ENCODE assay signal across 1 cellular context in genomic region chr17:43360739-43361498, GRCh38.
TF ChIP-seq lines count a peak whose summit lies in the region.

No MANE protein-coding gene starts in this region.

TF ChIP-seq in HepG2, 621 proteins besides CTCF, POLR2A, EP300 and RAD21 (continued from another document and continues in another):
- TF ChIP-seq, protein P1, sequence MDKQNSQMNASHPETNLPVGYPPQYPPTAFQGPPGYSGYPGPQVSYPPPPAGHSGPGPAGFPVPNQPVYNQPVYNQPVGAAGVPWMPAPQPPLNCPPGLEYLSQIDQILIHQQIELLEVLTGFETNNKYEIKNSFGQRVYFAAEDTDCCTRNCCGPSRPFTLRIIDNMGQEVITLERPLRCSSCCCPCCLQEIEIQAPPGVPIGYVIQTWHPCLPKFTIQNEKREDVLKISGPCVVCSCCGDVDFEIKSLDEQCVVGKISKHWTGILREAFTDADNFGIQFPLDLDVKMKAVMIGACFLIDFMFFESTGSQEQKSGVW (CRISPR knock-in tag; IDR thresholded peaks at IDR 0.05; ENCODE audit: borderline replicate concordance): no peak
- peak; percentile 81; the same call in 1 of the 2 replicates for TF ChIP-seq ZNF619 (CRISPR knock-in tag; IDR thresholded peaks at IDR 0.05)
- peak; percentile 72 for TF ChIP-seq FOXP4 (CRISPR knock-in tag; IDR thresholded peaks at IDR 0.05)
- 0 out of 2 replicates have a peak, but pooled peaks have one; percentile 46 for TF ChIP-seq SNRNP70 (IDR thresholded peaks at IDR 0.05; ENCODE audit: low read depth, low read length)
- TF ChIP-seq ZFP36 (IDR thresholded peaks at IDR 0.05; ENCODE audit: borderline replicate concordance, low read depth, low read length, partially characterized antibody): no peak
- peak; percentile 22; the same call in 1 of the 2 replicates for TF ChIP-seq HNF1B (CRISPR knock-in tag; IDR thresholded peaks at IDR 0.05)
- peak; percentile 65; the same call in 1 of the 2 replicates for TF ChIP-seq HMG20A (CRISPR knock-in tag; IDR thresholded peaks at IDR 0.05; ENCODE audit: borderline replicate concordance)
- TF ChIP-seq CBFB (CRISPR knock-in tag; IDR thresholded peaks at IDR 0.05): peak; percentile 80
- TF ChIP-seq NFAT5 (CRISPR knock-in tag; IDR thresholded peaks at IDR 0.05): peak; percentile 60; the same call in 1 of the 2 replicates
- TF ChIP-seq, protein P2, sequence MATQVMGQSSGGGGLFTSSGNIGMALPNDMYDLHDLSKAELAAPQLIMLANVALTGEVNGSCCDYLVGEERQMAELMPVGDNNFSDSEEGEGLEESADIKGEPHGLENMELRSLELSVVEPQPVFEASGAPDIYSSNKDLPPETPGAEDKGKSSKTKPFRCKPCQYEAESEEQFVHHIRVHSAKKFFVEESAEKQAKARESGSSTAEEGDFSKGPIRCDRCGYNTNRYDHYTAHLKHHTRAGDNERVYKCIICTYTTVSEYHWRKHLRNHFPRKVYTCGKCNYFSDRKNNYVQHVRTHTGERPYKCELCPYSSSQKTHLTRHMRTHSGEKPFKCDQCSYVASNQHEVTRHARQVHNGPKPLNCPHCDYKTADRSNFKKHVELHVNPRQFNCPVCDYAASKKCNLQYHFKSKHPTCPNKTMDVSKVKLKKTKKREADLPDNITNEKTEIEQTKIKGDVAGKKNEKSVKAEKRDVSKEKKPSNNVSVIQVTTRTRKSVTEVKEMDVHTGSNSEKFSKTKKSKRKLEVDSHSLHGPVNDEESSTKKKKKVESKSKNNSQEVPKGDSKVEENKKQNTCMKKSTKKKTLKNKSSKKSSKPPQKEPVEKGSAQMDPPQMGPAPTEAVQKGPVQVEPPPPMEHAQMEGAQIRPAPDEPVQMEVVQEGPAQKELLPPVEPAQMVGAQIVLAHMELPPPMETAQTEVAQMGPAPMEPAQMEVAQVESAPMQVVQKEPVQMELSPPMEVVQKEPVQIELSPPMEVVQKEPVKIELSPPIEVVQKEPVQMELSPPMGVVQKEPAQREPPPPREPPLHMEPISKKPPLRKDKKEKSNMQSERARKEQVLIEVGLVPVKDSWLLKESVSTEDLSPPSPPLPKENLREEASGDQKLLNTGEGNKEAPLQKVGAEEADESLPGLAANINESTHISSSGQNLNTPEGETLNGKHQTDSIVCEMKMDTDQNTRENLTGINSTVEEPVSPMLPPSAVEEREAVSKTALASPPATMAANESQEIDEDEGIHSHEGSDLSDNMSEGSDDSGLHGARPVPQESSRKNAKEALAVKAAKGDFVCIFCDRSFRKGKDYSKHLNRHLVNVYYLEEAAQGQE (IDR thresholded peaks at IDR 0.05; ENCODE audit: borderline replicate concordance in 1 of 2, low read depth in 1 of 2, low read length in 2 of 2): peak in 1 of 2 experiments; percentile 81; a peak in 1 of 4 replicates
- TF ChIP-seq, protein P3, sequence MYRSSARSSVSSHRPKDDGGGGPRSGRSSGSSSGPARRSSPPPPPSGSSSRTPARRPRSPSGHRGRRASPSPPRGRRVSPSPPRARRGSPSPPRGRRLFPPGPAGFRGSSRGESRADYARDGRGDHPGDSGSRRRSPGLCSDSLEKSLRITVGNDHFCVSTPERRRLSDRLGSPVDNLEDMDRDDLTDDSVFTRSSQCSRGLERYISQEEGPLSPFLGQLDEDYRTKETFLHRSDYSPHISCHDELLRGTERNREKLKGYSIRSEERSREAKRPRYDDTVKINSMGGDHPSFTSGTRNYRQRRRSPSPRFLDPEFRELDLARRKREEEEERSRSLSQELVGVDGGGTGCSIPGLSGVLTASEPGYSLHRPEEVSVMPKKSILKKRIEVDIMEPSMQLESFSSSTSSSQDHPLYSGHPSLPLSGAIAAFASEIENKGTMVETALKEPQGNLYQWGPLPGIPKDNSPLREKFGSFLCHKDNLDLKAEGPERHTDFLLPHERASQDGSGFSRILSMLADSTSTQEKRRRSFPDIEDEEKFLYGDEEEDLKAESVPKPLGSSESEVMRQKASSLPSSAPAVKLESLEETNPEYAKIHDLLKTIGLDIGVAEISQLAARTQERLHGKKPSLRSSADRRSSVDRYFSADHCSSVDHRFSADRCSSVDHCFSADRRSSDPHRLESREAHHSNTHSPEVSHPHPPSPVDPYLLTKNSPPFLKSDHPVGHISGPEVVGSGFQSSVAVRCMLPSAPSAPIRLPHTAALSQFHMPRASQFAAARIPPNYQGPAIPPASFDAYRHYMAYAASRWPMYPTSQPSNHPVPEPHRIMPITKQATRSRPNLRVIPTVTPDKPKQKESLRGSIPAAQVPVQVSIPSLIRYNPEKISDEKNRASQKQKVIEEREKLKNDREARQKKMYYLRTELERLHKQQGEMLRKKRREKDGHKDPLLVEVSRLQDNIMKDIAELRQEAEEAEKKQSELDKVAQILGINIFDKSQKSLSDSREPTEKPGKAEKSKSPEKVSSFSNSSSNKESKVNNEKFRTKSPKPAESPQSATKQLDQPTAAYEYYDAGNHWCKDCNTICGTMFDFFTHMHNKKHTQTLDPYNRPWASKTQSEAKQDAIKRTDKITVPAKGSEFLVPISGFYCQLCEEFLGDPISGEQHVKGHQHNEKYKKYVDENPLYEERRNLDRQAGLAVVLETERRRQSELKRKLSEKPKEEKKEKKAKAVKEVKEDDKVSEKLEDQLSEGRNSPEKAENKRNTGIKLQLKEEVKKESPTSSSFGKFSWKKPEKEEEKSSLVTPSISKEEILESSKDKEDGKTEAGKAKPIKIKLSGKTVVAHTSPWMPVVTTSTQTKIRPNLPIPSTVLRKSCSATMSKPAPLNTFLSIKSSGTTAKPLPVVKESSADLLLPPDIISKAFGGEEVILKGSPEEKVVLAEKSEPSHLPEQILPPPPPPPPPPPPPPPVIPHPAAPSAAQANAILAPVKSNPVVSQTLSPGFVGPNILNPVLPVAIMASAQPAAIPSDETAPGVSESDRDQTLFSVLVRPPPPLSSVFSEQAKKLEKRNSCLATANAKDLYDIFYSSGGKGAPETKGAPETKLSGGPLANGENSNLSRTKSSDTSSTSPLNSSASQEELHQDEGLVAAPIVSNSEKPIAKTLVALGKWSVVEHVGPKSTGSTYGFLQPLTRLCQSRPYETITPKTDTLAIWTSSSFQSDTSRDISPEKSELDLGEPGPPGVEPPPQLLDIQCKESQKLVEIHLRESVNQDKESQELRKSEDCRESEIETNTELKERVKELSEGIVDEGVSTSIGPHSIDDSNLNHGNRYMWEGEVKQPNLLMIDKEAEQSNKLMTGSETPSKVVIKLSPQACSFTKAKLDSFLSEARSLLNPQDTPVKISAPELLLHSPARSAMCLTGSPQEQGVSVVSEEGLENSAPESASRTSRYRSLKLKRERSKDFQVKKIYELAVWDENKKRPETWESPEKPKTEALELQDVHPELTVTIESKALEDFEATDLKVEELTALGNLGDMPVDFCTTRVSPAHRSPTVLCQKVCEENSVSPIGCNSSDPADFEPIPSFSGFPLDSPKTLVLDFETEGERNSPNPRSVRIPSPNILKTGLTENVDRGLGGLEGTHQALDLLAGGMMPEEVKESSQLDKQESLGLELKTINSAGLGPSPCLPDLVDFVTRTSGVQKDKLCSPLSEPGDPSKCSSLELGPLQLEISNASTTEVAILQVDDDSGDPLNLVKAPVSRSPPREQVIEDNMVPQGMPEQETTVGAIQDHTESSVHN (CRISPR knock-in tag; IDR thresholded peaks at IDR 0.05): peak; percentile 99
- TF ChIP-seq ZNF354B (CRISPR knock-in tag; IDR thresholded peaks at IDR 0.05): 0 out of 2 replicates have a peak, but pooled peaks have one; percentile 50
- TF ChIP-seq ZEB1 (IDR thresholded peaks at IDR 0.05; ENCODE audit: insufficient replicate concordance, low read depth): peak; percentile 88
- peak; percentile 89 for TF ChIP-seq ZNF83 (CRISPR knock-in tag; IDR thresholded peaks at IDR 0.05; ENCODE audit: borderline replicate concordance)
- TF ChIP-seq FOXA3 (CRISPR knock-in tag; IDR thresholded peaks at IDR 0.05): peak; percentile 86
- TF ChIP-seq CSRNP1 (CRISPR knock-in tag; IDR thresholded peaks at IDR 0.05): peak; percentile 92; the same call in 1 of the 2 replicates
- TF ChIP-seq TARDBP (CRISPR knock-in tag; IDR thresholded peaks at IDR 0.05): peak; percentile 99
- TF ChIP-seq ZNF562 (CRISPR knock-in tag; IDR thresholded peaks at IDR 0.05; ENCODE audit: borderline replicate concordance): peak; percentile 98
- peak; percentile 98 for TF ChIP-seq ZSCAN9 (CRISPR knock-in tag; IDR thresholded peaks at IDR 0.05; ENCODE audit: borderline replicate concordance)
- peak; percentile 78 for TF ChIP-seq ONECUT2 (CRISPR knock-in tag; IDR thresholded peaks at IDR 0.05)
- TF ChIP-seq ZBTB1 (CRISPR knock-in tag; IDR thresholded peaks at IDR 0.05; ENCODE audit: borderline replicate concordance): no peak
- TF ChIP-seq CCDC6 (CRISPR knock-in tag; IDR thresholded peaks at IDR 0.05): peak; percentile 99
- no peak for TF ChIP-seq DPF2 (CRISPR knock-in tag; IDR thresholded peaks at IDR 0.05; ENCODE audit: borderline replicate concordance, low read depth)
- TF ChIP-seq PHF21A (CRISPR knock-in tag; IDR thresholded peaks at IDR 0.05): peak; percentile 93
- peak; percentile 48 for TF ChIP-seq PATZ1 (CRISPR knock-in tag; IDR thresholded peaks at IDR 0.05)
- peak; percentile 88 for TF ChIP-seq ZNF12 (CRISPR knock-in tag; IDR thresholded peaks at IDR 0.05)
